Comparison of ENCODE assay signal across 8 cellular contexts in genomic region chr15:64096486-64097431, GRCh38. TPM values are rescaled to one million over a fixed set of nuclear protein-coding genes. Genes with fewer than 3 reads are reported as not detected.
A peak's percentile ranks its signal among the peaks of the same experiment; 100 is the strongest.
DNase-seq lines count a peak whose midpoint lies in the region; ATAC-seq lines count a peak whose summit lies in the region.

No MANE protein-coding gene starts in this region.

- H3K36me3 ChIP-seq in subcutaneous abdominal adipose tissue (ENCODE audit: control insufficient read depth in 5 of 5, insufficient read depth in 5 of 5, low read length in 5 of 5), result no peaks in the 10 kb centered on the region

- H3K27ac Mint-ChIP-seq in activated naive CD8-positive, alpha-beta T cell treated with anti-CD3 and anti-CD28 coated beads for 36 hours, result peak overlapping the region; percentile 98
- H3K27ac Mint-ChIP-seq in immature natural killer cell, result peak overlapping the region; percentile 93 to 97 (median 96)

- peaks cover 15% of the 10 kb centered on the region for H3K36me3 Mint-ChIP-seq in activated naive CD8-positive, alpha-beta T cell treated with anti-CD3 and anti-CD28 coated beads for 36 hours
- peaks cover 0 to 4% (median 0%) of the 10 kb centered on the region in 3 donors for H3K36me3 Mint-ChIP-seq in immature natural killer cell

- H3K27me3 ChIP-seq in subcutaneous abdominal adipose tissue (ENCODE audit: control insufficient read depth in 5 of 5, insufficient read depth in 4 of 5, low read length in 5 of 5), result no peaks in the 10 kb centered on the region

- H3K4me3 Mint-ChIP-seq in activated naive CD8-positive, alpha-beta T cell treated with anti-CD3 and anti-CD28 coated beads for 36 hours, result peak overlapping the region; percentile 99
- peak overlapping the region; percentile 93 to 100 (median 99) for H3K4me3 Mint-ChIP-seq in immature natural killer cell

- peaks cover 56% of the 10 kb centered on the region for H3K4me1 Mint-ChIP-seq in activated naive CD8-positive, alpha-beta T cell treated with anti-CD3 and anti-CD28 coated beads for 36 hours
- H3K4me1 Mint-ChIP-seq in immature natural killer cell, result peaks cover 67 to 85% of the 10 kb centered on the region in 2 donors

- H3K4me1 ChIP-seq in subcutaneous abdominal adipose tissue (ENCODE audit: control insufficient read depth in 5 of 5, insufficient read depth in 5 of 5, low read length in 5 of 5), result peaks cover 3 to 71% (median 56%) of the 10 kb centered on the region in 5 donors

- peak; percentile 2 for DNase-seq in DMS 273 treated with DMSO at 0.1 percent for 48 hours (lab: John Stamatoyannopoulos, UW)
- DNase-seq in HuH-7.5 (ENCODE audit: low spot score), result peak; percentile 29
- DNase-seq in activated naive CD8-positive, alpha-beta T cell treated with anti-CD3 and anti-CD28 coated beads for 36 hours, result no peak
- no peak for DNase-seq in immature natural killer cell
- no peak for DNase-seq in activated effector memory CD4-positive, alpha-beta T cell treated with anti-CD3 and anti-CD28 coated beads, Interleukin-2, amount 50 U/mL, for 16 hours
- no peak for DNase-seq in midbrain (lab: John Stamatoyannopoulos, UW)

- H3K4me3 ChIP-seq in subcutaneous abdominal adipose tissue (ENCODE audit: low read depth in 1 of 5, low read length in 5 of 5), result peak overlapping the region; percentile 78 to 99 (median 96)

- ATAC-seq in GM21737 (IDR thresholded peaks at IDR 0.05; ENCODE audit: unreplicated experiment), result no peak

- H3K9ac ChIP-seq in subcutaneous abdominal adipose tissue (ENCODE audit: low read length in 5 of 5), result peak overlapping the region; percentile 73 to 97 (median 93)

- H3K27me3 Mint-ChIP-seq in activated naive CD8-positive, alpha-beta T cell treated with anti-CD3 and anti-CD28 coated beads for 36 hours, result no peaks in the 10 kb centered on the region
- H3K27me3 Mint-ChIP-seq in immature natural killer cell (ENCODE audit: low read depth in 3 of 3), result peaks cover 9 to 17% (median 10%) of the 10 kb centered on the region in 3 donors

- H3K9me3 ChIP-seq in subcutaneous abdominal adipose tissue (ENCODE audit: control insufficient read depth in 5 of 5, low read length in 5 of 5), result no peaks in the 10 kb centered on the region

- no peaks in the 10 kb centered on the region for H3K9me3 Mint-ChIP-seq in activated naive CD8-positive, alpha-beta T cell treated with anti-CD3 and anti-CD28 coated beads for 36 hours
- H3K9me3 Mint-ChIP-seq in immature natural killer cell, result no peaks in the 10 kb centered on the region

- H3K27ac ChIP-seq in subcutaneous abdominal adipose tissue (ENCODE audit: low read depth, low read length), result peak overlapping the region; percentile 86

RNA-seq across cellular contexts. Expression of gene SNX1, which starts 1.0 kb away (rescaled TPM):
- total RNA-seq in activated naive CD8-positive, alpha-beta T cell treated with anti-CD3 and anti-CD28 coated beads for 36 hours, result 10 to 100 TPM; 79.8 to 88.6 TPM
- polyA plus RNA-seq in immature natural killer cell, result 10 to 100 TPM; 59.4 to 83.6 (median 82.2) TPM

RNA-seq across cellular contexts. Expression of gene CIAO2A, which starts 3.1 kb away (rescaled TPM):
- 10 to 100 TPM; 95.2 to 99.2 TPM for total RNA-seq in activated naive CD8-positive, alpha-beta T cell treated with anti-CD3 and anti-CD28 coated beads for 36 hours
- 100 to 1,000 TPM in 2 of 3 donors, 10 to 100 TPM in 1; 67.1 to 168 (median 102) TPM for polyA plus RNA-seq in immature natural killer cell

RNA-seq across cellular contexts. Expression of gene DAPK2, which starts 50.5 kb away (rescaled TPM):
- total RNA-seq in activated naive CD8-positive, alpha-beta T cell treated with anti-CD3 and anti-CD28 coated beads for 36 hours, result under 1 TPM; 0.29 to 0.60 TPM
- polyA plus RNA-seq in immature natural killer cell, result 1 to 10 TPM; 4.5 to 7.3 (median 5.1) TPM

RNA-seq across cellular contexts. Expression of gene SNX22, which starts 54.8 kb away (rescaled TPM):
- under 1 TPM; 0.42 to 0.74 TPM for total RNA-seq in activated naive CD8-positive, alpha-beta T cell treated with anti-CD3 and anti-CD28 coated beads for 36 hours
- polyA plus RNA-seq in immature natural killer cell, result 1 to 10 TPM in 2 of 3 donors, under 1 TPM in 1; 0.40 to 1.8 (median 1.3) TPM

Comparison
In these comparisons a context has a peak if more than half of its experiments do, and no peak if none do; other contexts are left out.
1. DNase-seq: peak in DMS 273 treated with DMSO at 0.1 percent for 48 hours (single experiment) and HuH-7.5 (single experiment); none in activated naive CD8-positive, alpha-beta T cell treated with anti-CD3 and anti-CD28 coated beads for 36 hours (single experiment), immature natural killer cell (0 of 3), activated effector memory CD4-positive, alpha-beta T cell treated with anti-CD3 and anti-CD28 coated beads, Interleukin-2, amount 50 U/mL, for 16 hours (single experiment) and midbrain (single experiment).